Comparison of ENCODE assay signal across 19 cellular contexts in genomic region chr3:46416134-46417119, GRCh38. TPM values are rescaled to one million over a fixed set of nuclear protein-coding genes. Genes with fewer than 3 reads are reported as not detected.
DNase-seq lines count a peak whose midpoint lies in the region; ATAC-seq, FAIRE-seq and TF ChIP-seq lines count a peak whose summit lies in the region.
"Had no signal": no experiment of that assay in that cellular context is flagged by ENCODE, and none has a peak within 500 bp of the region (broad histone marks: within the 10 kb centered on the region; RNA-seq: fewer than 3 reads in every experiment).

No MANE protein-coding gene starts in this region.

- H3K36me3 ChIP-seq in pancreas (no peaks in the 10 kb centered on the region), GM23338 (ENCODE audit: insufficient read depth) (no peaks in the 10 kb centered on the region)
- H3K36me3 ChIP-seq: SJCRH30, thoracic aorta had no signal

- H3K4me1 ChIP-seq in pancreas (peaks cover 0 to 5% (median 0%) of the 10 kb centered on the region in 3 donors), GM23338 (ENCODE audit: insufficient read depth) (no peaks in the 10 kb centered on the region)
- H3K4me1 ChIP-seq: foreskin keratinocyte, SJCRH30 had no signal

- no peaks in the 10 kb centered on the region for H3K9me3 ChIP-seq in pancreas
- H3K9me3 ChIP-seq: SJCRH30, thoracic aorta had no signal

- H3K9me2 ChIP-seq in GM23338 (ENCODE audit: insufficient read depth) = no peaks in the 10 kb centered on the region

- no peaks in the 10 kb centered on the region for H3K36me3 Mint-ChIP-seq in GM23338 (ENCODE audit: low read depth)

- 55 to 60% methylated on average over 14 of the region's 14 CpGs for WGBS in pancreas, 2 donors

- H3K27ac ChIP-seq in pancreas = no peak overlapping the region
- H3K27ac ChIP-seq in GM23338 (ENCODE audit: low read depth) = no peak overlapping the region
- H3K27ac ChIP-seq: foreskin keratinocyte, SJCRH30, thoracic aorta had no signal

- no peak overlapping the region for H3K4me3 ChIP-seq in pancreas
- no peak overlapping the region for H3K4me3 ChIP-seq in GM23338
- H3K4me3 ChIP-seq: SJCRH30, smooth muscle cell, thoracic aorta had no signal

- no peaks in the 10 kb centered on the region for H4K20me1 ChIP-seq in GM23338 (replicated peaks; ENCODE audit: insufficient read depth)

- TF ChIP-seq CTCF in pancreas (IDR thresholded peaks at IDR 0.05) = no peak
- TF ChIP-seq CTCF in GM23338 (conservative IDR thresholded peaks at IDR 0.05; ENCODE audit: low read depth in 2 of 2) = no peak

- H3K27me3 ChIP-seq in pancreas (no peaks in the 10 kb centered on the region), GM23338 (ENCODE audit: insufficient read depth) (no peaks in the 10 kb centered on the region)
- H3K27me3 ChIP-seq: SJCRH30 had no signal

- no peaks in the 10 kb centered on the region for H3K27me3 Mint-ChIP-seq in GM23338 (ENCODE audit: insufficient read depth, low read depth, poor library complexity)
- H3K27me3 Mint-ChIP-seq: effector memory CD8-positive, alpha-beta T cell had no signal

- H3K79me2 ChIP-seq in GM23338 (replicated peaks; ENCODE audit: insufficient read depth) = no peaks in the 10 kb centered on the region

- no peak overlapping the region for H3K4me2 ChIP-seq in GM23338
- H3K4me2 ChIP-seq: smooth muscle cell had no signal

- H3F3A ChIP-seq in GM23338 (replicated peaks; ENCODE audit: low read depth) = no peaks in the 10 kb centered on the region

- DNase-seq in DMS53 (lab: John Stamatoyannopoulos, UW) (peak; percentile 24), DMS53 treated with DMSO at 0.1 percent for 48 hours (lab: John Stamatoyannopoulos, UW; ENCODE audit: unreplicated experiment) (no peak), NCI-H2029 (lab: John Stamatoyannopoulos, UW) (peak; percentile 57), OCI-M1 (lab: John Stamatoyannopoulos, UW) (peak; percentile 59), pancreas (peak in 1 of 6 donors; percentile 30), GM23338 (ENCODE audit: low spot score) (no peak), mesenteric fat pad (ENCODE audit: low spot score) (no peak), sciatic nerve (ENCODE audit: low spot score) (no peak)
- DNase-seq: 8988T; activated naive CD4-positive, alpha-beta T cell treated with Interleukin-2 at 50 U/mL for 16 hours; effector memory CD8-positive, alpha-beta T cell; foreskin keratinocyte; mesenchymal stem cell; NCI-H526 treated with DMSO at 0.1 percent for 48 hours; SJCRH30 had no signal

- no peak overlapping the region for H3K27ac Mint-ChIP-seq in GM23338
- H3K27ac Mint-ChIP-seq: effector memory CD8-positive, alpha-beta T cell had no signal

- no peak for FAIRE-seq in pancreas (lab: Jason Lieb, UNC)

- H3K4me1 Mint-ChIP-seq in GM23338 = peaks cover 17% of the 10 kb centered on the region; the same call in 2 of the 3 replicates

- ATAC-seq in pancreas = peak; percentile 48 to 73 (median 60)
- no peak for ATAC-seq in GM23338
- ATAC-seq in sciatic nerve = no peak
- ATAC-seq: effector memory CD8-positive, alpha-beta T cell; foreskin keratinocyte had no signal

- no peak overlapping the region for H3K4me3 Mint-ChIP-seq in GM23338
- H3K4me3 Mint-ChIP-seq: effector memory CD8-positive, alpha-beta T cell had no signal

- H2AFZ ChIP-seq in GM23338 = no peak overlapping the region; the same call in 1 of the 2 replicates

- no peaks in the 10 kb centered on the region for H3K9me3 Mint-ChIP-seq in GM23338
- H3K9me3 Mint-ChIP-seq: effector memory CD8-positive, alpha-beta T cell had no signal

- intact Hi-C loops in pancreas (cut with DNase I) = no loop called here
- intact Hi-C loops in sciatic nerve (cut with DNase I) = no loop called here

TF ChIP-seq in GM23338, 12 proteins besides CTCF, POLR2A, EP300 and RAD21:
- TF ChIP-seq POLR2AphosphoS5 (IDR thresholded peaks at IDR 0.05; ENCODE audit: low read depth) (no peak), ZNF114 (CRISPR knock-in tag; IDR thresholded peaks at IDR 0.05) (no peak), CREB1 (CRISPR knock-in tag; IDR thresholded peaks at IDR 0.05; ENCODE audit: low read depth) (no peak), EZH2 (IDR thresholded peaks at IDR 0.05; ENCODE audit: low read depth, unreplicated experiment) (no peak), ZNF331 (CRISPR knock-in tag; IDR thresholded peaks at IDR 0.05; ENCODE audit: low read depth) (no peak)
TF ChIP-seq in GM23338: peak in this region for 0.

RNA-seq across cellular contexts. Expression of gene CCRL2, which starts 9.4 kb away (rescaled TPM):
- total RNA-seq in pancreas (1 to 10 TPM in 2 of 6 donors, under 1 TPM in 4; 0.24 to 2.2 (median 0.91) TPM), mesenteric fat pad (8.8 TPM), sciatic nerve (4.7 TPM)
- polyA plus RNA-seq in pancreas (under 1 TPM; 0.75 to 0.80 TPM), GM23338 (2016; fragmentation: Nextera tagmentation; extraction: Ambion mirVana) (not detected in 2 replicates)
- not detected in 2 replicates for total RNA-seq in GM23338 (2014; rRNA removed; shearing (Covaris generic))
- total RNA-seq: foreskin keratinocyte, osteocyte, SJCRH30, smooth muscle cell had no signal
- polyA plus RNA-seq: foreskin keratinocyte, smooth muscle cell had no signal

RNA-seq across cellular contexts. Expression of gene CCR5, which starts 45.7 kb away (rescaled TPM):
- total RNA-seq in pancreas (1 to 10 TPM in 2 of 6 donors, under 1 TPM in 4; 0.12 to 2.0 (median 0.61) TPM), mesenteric fat pad (1.7 TPM), sciatic nerve (3.6 TPM)
- polyA plus RNA-seq in pancreas (under 1 TPM; 0.16 to 0.27 TPM), GM23338 (2016; fragmentation: Nextera tagmentation; extraction: Ambion mirVana) (not detected in 2 replicates)
- not detected in 2 replicates for total RNA-seq in GM23338 (2014; rRNA removed; shearing (Covaris generic))
- total RNA-seq: foreskin keratinocyte, osteocyte, SJCRH30, smooth muscle cell had no signal
- polyA plus RNA-seq: foreskin keratinocyte, smooth muscle cell had no signal

RNA-seq across cellular contexts. Expression of gene LTF, which starts 48.3 kb away (rescaled TPM):
- total RNA-seq in pancreas = 10 to 100 TPM; 10.5 to 21.0 (median 13.7) TPM
- 1 to 10 TPM; 6.9 to 7.0 TPM for polyA plus RNA-seq in pancreas
- 1.3 and 3.5 TPM in 2 replicates for total RNA-seq in GM23338 (2014; rRNA removed; shearing (Covaris generic))
- polyA plus RNA-seq in GM23338 (2016; fragmentation: Nextera tagmentation; extraction: Ambion mirVana) = 0.73 and 0.89 TPM in 2 replicates
- total RNA-seq in mesenteric fat pad = 4.3 TPM
- 11.3 TPM for total RNA-seq in sciatic nerve
- total RNA-seq: activated CD8-positive, alpha-beta memory T cell treated with anti-CD3 and anti-CD28 coated beads for 36 hours; foreskin keratinocyte; osteocyte; SJCRH30; smooth muscle cell had no signal
- polyA plus RNA-seq: foreskin keratinocyte, smooth muscle cell had no signal

Comparison
In these comparisons a context has a peak if more than half of its experiments do, and no peak if none do; other contexts are left out.
1. DNase-seq: peak in DMS53 (single experiment), NCI-H2029 (single experiment) and OCI-M1 (single experiment); none in DMS53 treated with DMSO at 0.1 percent for 48 hours (single experiment), GM23338 (single experiment), mesenteric fat pad (single experiment) and sciatic nerve (single experiment).
2. ATAC-seq: peak in pancreas (4 of 4); none in GM23338 (single experiment) and sciatic nerve (single experiment).